8 cellular contexts compared by ENCODE assay signal in the genomic region with DNA sequence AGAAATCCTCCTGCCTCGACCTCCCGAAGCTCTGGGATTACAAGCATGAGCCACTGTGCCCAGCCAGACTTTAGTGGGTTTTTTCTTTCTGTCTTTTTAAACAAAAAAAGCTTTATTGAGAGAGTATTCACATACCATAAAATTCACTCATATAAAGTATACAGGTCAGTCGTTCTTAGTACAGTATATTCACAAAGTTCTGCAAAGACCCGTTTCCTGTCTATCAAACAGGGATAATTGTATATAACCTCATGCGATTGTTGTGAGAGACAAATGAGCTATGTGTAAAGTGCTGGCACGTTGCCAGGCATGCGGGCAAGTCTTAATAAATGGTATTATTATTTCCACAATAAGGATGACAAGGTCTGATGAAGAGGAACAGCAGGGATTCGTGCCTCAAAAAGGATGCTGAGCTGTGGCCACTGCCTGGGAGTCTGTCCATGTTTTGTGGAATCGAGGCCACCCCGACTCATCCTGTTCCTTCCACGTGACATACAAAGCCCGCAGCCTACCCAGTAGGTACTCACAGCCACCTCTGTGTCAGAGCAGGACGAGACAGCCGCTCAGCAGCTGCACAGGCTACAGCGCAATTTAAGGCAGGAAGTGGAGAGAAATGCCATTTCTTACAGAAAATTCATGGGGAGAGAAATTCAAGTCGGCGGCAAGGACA. TPM values are rescaled to one million over a fixed set of nuclear protein-coding genes. Genes with fewer than 3 reads are reported as not detected.
DNase-seq lines count a peak whose midpoint lies in the region; ATAC-seq and TF ChIP-seq lines count a peak whose summit lies in the region.

No MANE protein-coding gene starts in this region.

- CTCF ChIA-PET in Caco-2 (lab: Charles Lee) = no interaction called here

- H3K4me1 Mint-ChIP-seq in activated T-cell treated with anti-CD3 and anti-CD28 coated beads, Interleukin-2, amount 50 U/mL, for 4 hours (ENCODE audit: low read depth) = peaks cover 6% of the 10 kb centered on the region
- H3K4me1 Mint-ChIP-seq in natural killer cell = peaks cover 8 to 15% of the 10 kb centered on the region in 2 donors
- H3K4me1 Mint-ChIP-seq in Caco-2 (ENCODE audit: low read depth, unreplicated experiment) = no peaks in the 10 kb centered on the region

- no peaks in the 10 kb centered on the region for H3F3A ChIP-seq in GM23248 (ENCODE audit: insufficient read depth)

- no peak overlapping the region for H3K27ac ChIP-seq in GM23248

- peak overlapping the region; percentile 51 for H3K4me3 ChIP-seq in GM23248
- no peak overlapping the region for H3K4me3 ChIP-seq in Caco-2 (ENCODE audit: low read depth, low read length)

- peak; percentile 94 to 99 for ATAC-seq in activated T-cell treated with anti-CD3 and anti-CD28 coated beads, Interleukin-2, amount 50 U/mL, for 4 hours
- ATAC-seq in natural killer cell = peak; percentile 89 to 99 (median 97)
- ATAC-seq in esophagus mucosa = no peak
- ATAC-seq in HG03196 (IDR thresholded peaks at IDR 0.05; ENCODE audit: unreplicated experiment) = no peak
- ATAC-seq in HG03135 (IDR thresholded peaks at IDR 0.05; ENCODE audit: unreplicated experiment) = no peak

- peak overlapping the region; percentile 28; the same call in 1 of the 2 replicates for H3K9ac ChIP-seq in GM23248

- H3K9me3 Mint-ChIP-seq in activated T-cell treated with anti-CD3 and anti-CD28 coated beads, Interleukin-2, amount 50 U/mL, for 4 hours = no peaks in the 10 kb centered on the region
- H3K9me3 Mint-ChIP-seq in natural killer cell (no peaks in the 10 kb centered on the region), Caco-2 (ENCODE audit: unreplicated experiment) (no peaks in the 10 kb centered on the region)

- no peaks in the 10 kb centered on the region for H3K9me3 ChIP-seq in GM23248 (ENCODE audit: low read depth)
- H3K9me3 ChIP-seq in Caco-2 = no peaks in the 10 kb centered on the region

- H3K36me3 ChIP-seq in GM23248 (ENCODE audit: low read depth) = no peaks in the 10 kb centered on the region
- H3K36me3 ChIP-seq in Caco-2 (ENCODE audit: control insufficient read depth, insufficient read depth, low read length) = no peaks in the 10 kb centered on the region

- no peaks in the 10 kb centered on the region for H3K27me3 Mint-ChIP-seq in activated T-cell treated with anti-CD3 and anti-CD28 coated beads, Interleukin-2, amount 50 U/mL, for 4 hours (ENCODE audit: low read depth)
- H3K27me3 Mint-ChIP-seq in natural killer cell (ENCODE audit: low read depth in 2 of 2) (no peaks in the 10 kb centered on the region), Caco-2 (ENCODE audit: insufficient read depth, unreplicated experiment) (peaks cover 3% of the 10 kb centered on the region)

- H3K79me2 ChIP-seq in GM23248 (ENCODE audit: insufficient read depth) = no peaks in the 10 kb centered on the region

- H4K20me1 ChIP-seq in GM23248 (ENCODE audit: insufficient read depth) = no peaks in the 10 kb centered on the region

- H3K9me2 ChIP-seq in GM23248 (ENCODE audit: insufficient read depth) = no peaks in the 10 kb centered on the region

- TF ChIP-seq CTCF in natural killer cell (IDR thresholded peaks at IDR 0.05) = no peak
- TF ChIP-seq CTCF in Caco-2 (IDR thresholded peaks at IDR 0.05; ENCODE audit: insufficient read depth in 1 of 2, low read depth in 1 of 2, low read length in 1 of 2, severe bottlenecking in 1 of 2, unreplicated experiment in 1 of 2) = no peak

- BruUV-seq in Caco-2 (replicated peaks; lab: Mats Ljungman, UMichigan) = no TSS peak

- POLR2A ChIA-PET in Caco-2 (lab: Charles Lee) = no interaction called here

- peak overlapping the region; percentile 42 for H2AFZ ChIP-seq in GM23248

- no peaks in the 10 kb centered on the region for H3K4me1 ChIP-seq in GM23248 (ENCODE audit: insufficient read depth)
- H3K4me1 ChIP-seq in Caco-2 = no peaks in the 10 kb centered on the region

- H3K36me3 Mint-ChIP-seq in activated T-cell treated with anti-CD3 and anti-CD28 coated beads, Interleukin-2, amount 50 U/mL, for 4 hours (ENCODE audit: insufficient read depth) = no peaks in the 10 kb centered on the region
- H3K36me3 Mint-ChIP-seq in natural killer cell = no peaks in the 10 kb centered on the region
- no peaks in the 10 kb centered on the region for H3K36me3 Mint-ChIP-seq in Caco-2 (ENCODE audit: insufficient read depth, unreplicated experiment)

- DNase-seq in GM23248 (peak; percentile 85), NCI-H69 (lab: John Stamatoyannopoulos, UW) (peak; percentile 95), natural killer cell (peak; percentile 29), Caco-2 (no peak)
- DNase-seq in activated T-cell treated with anti-CD3 and anti-CD28 coated beads, Interleukin-2, amount 50 U/mL, for 4 hours = peak; percentile 19

- H3K27ac Mint-ChIP-seq in natural killer cell (peak overlapping the region; percentile 80 to 87), Caco-2 (ENCODE audit: unreplicated experiment) (no peak overlapping the region)

- peak overlapping the region; percentile 65 for H3K4me2 ChIP-seq in GM23248 (ENCODE audit: unreplicated experiment)

- peak overlapping the region; percentile 47 for H3K4me3 Mint-ChIP-seq in activated T-cell treated with anti-CD3 and anti-CD28 coated beads, Interleukin-2, amount 50 U/mL, for 4 hours
- H3K4me3 Mint-ChIP-seq in natural killer cell = peak overlapping the region; percentile 74
- no peak overlapping the region for H3K4me3 Mint-ChIP-seq in Caco-2 (ENCODE audit: unreplicated experiment)

- in situ Hi-C loops in GM23248 (cut with MboI) = no loop called here

- intact Hi-C loops in natural killer cell (cut with micrococcal nuclease) = no loop called here
- intact Hi-C loops in Caco-2 (cut with micrococcal nuclease; ENCODE audit: unreplicated experiment) = no loop called here

- 23% methylated on average over 17 of the region's 17 CpGs for WGBS in GM23248 (ENCODE audit: low coverage in 1 of 2, low lambda C conversion rate in 2 of 2, missing lambda C conversion rate in 2 of 2), 2 experiments

- H3K27me3 ChIP-seq in GM23248 (replicated peaks; ENCODE audit: insufficient read depth) = no peaks in the 10 kb centered on the region
- H3K27me3 ChIP-seq in Caco-2 (replicated peaks; ENCODE audit: control insufficient read depth, insufficient read depth, low read length) = no peaks in the 10 kb centered on the region

RNA-seq across cellular contexts. Expression of a gene that starts 51.7 kb away (rescaled TPM):
- not detected in 2 replicates for total RNA-seq in GM23248 (2014; rRNA removed; shearing (Covaris generic))
- polyA plus RNA-seq in GM23248 (2016; fragmentation: Nextera tagmentation; extraction: Ambion mirVana) = 0.18 and 0.70 TPM in 2 replicates
- total RNA-seq in activated T-cell treated with anti-CD3 and anti-CD28 coated beads, Interleukin-2, amount 50 U/mL, for 4 hours = 1 to 10 TPM; 5.1 to 7.9 (median 6.2) TPM
- total RNA-seq in natural killer cell (1 to 10 TPM; 4.9 to 9.7 (median 8.4) TPM), esophagus mucosa (not detected), Caco-2 (2022) (not detected in 2 replicates)

RNA-seq across cellular contexts. Expression of a gene that starts 57.5 kb away (rescaled TPM):
- 7.0 and 11.1 TPM in 2 replicates for total RNA-seq in GM23248 (2014; rRNA removed; shearing (Covaris generic))
- 2.5 and 3.5 TPM in 2 replicates for polyA plus RNA-seq in GM23248 (2016; fragmentation: Nextera tagmentation; extraction: Ambion mirVana)
- 10 to 100 TPM; 18.0 to 18.3 (median 18.3) TPM for total RNA-seq in activated T-cell treated with anti-CD3 and anti-CD28 coated beads, Interleukin-2, amount 50 U/mL, for 4 hours
- 10 to 100 TPM; 39.8 to 43.5 (median 40.1) TPM for total RNA-seq in natural killer cell
- total RNA-seq in esophagus mucosa = 9.1 TPM
- total RNA-seq in Caco-2 (2022) = 22.5 and 23.0 TPM in 2 replicates

Comparison
In these comparisons a context has a peak if more than half of its experiments do, and no peak if none do; other contexts are left out.
1. DNase-seq: peak in GM23248 (single experiment), NCI-H69 (single experiment), activated T-cell treated with anti-CD3 and anti-CD28 coated beads, Interleukin-2, amount 50 U/mL, for 4 hours (single experiment) and natural killer cell (single experiment); none in Caco-2 (0 of 2).
2. ATAC-seq: peak in activated T-cell treated with anti-CD3 and anti-CD28 coated beads, Interleukin-2, amount 50 U/mL, for 4 hours (2 of 2) and natural killer cell (3 of 3); none in esophagus mucosa (single experiment), HG03196 (single experiment) and HG03135 (single experiment).